Comparison of ENCODE assay signal across 8 cellular contexts in genomic region chr3:196207833-196208607, GRCh38. TPM values are rescaled to one million over a fixed set of nuclear protein-coding genes. Genes with fewer than 3 reads are reported as not detected.
DNase-seq lines count a peak whose midpoint lies in the region; ATAC-seq and TF ChIP-seq lines count a peak whose summit lies in the region.

No MANE protein-coding gene starts in this region.

- H3K79me2 ChIP-seq in Karpas-422 (ENCODE audit: low read length): no peaks in the 10 kb centered on the region

- H4K20me1 ChIP-seq in Karpas-422 (ENCODE audit: insufficient read depth, low read depth, low read length): no peaks in the 10 kb centered on the region

- no peaks in the 10 kb centered on the region for H3K9me2 ChIP-seq in Karpas-422 (replicated peaks; ENCODE audit: insufficient read depth, low read length)

- ATAC-seq in upper lobe of right lung: peak; percentile 89
- no peak for ATAC-seq in HG03159 (IDR thresholded peaks at IDR 0.05; ENCODE audit: unreplicated experiment)

- H3K4me1 ChIP-seq in Karpas-422 (ENCODE audit: low read length): no peaks in the 10 kb centered on the region
- H3K4me1 ChIP-seq in endodermal cell (ENCODE audit: control insufficient read depth, insufficient read depth, low read length): no peaks in the 10 kb centered on the region
- H3K4me1 ChIP-seq in upper lobe of right lung: peaks cover 2% of the 10 kb centered on the region

- no peak overlapping the region for H2AFZ ChIP-seq in Karpas-422 (ENCODE audit: low read length)

- POLR2A ChIA-PET in activated CD4-positive, alpha-beta memory T cell treated with anti-CD3 and anti-CD28 coated beads for 36 hours (lab: Charles Lee): interaction anchor here (0.5 kb wide), 1 partner anchor 156 kb away, joined by 3 read pairs; no protein-coding TSS in a partner anchor

- DNase-seq in AG10803 (ENCODE audit: low read depth) (no peak), Karpas-422 (peak; percentile 57), endodermal cell (peak; percentile 97), nephron progenitor cell (peak; percentile 64), upper lobe of right lung (peak; percentile 90), RKO (ENCODE audit: low spot score) (no peak)
- peak; percentile 90 for DNase-seq in activated CD4-positive, alpha-beta memory T cell treated with anti-CD3 and anti-CD28 coated beads for 36 hours

- H3K9me3 Mint-ChIP-seq in activated CD4-positive, alpha-beta memory T cell treated with anti-CD3 and anti-CD28 coated beads for 36 hours: no peaks in the 10 kb centered on the region
- H3K9me3 Mint-ChIP-seq in endodermal cell: no peaks in the 10 kb centered on the region
- H3K9me3 Mint-ChIP-seq in nephron progenitor cell: peaks cover 23% of the 10 kb centered on the region

- intact Hi-C loops in activated CD4-positive, alpha-beta memory T cell treated with anti-CD3 and anti-CD28 coated beads for 36 hours (cut with micrococcal nuclease): loop anchor here (1.0 kb wide), 1 partner anchor 11 kb away; no protein-coding TSS in a partner anchor
- intact Hi-C loops in upper lobe of right lung (cut with DNase I): no loop called here

- H3K4me3 ChIP-seq in AG10803 (ENCODE audit: low read length) (peak overlapping the region; percentile 48), Karpas-422 (ENCODE audit: low read length) (no peak overlapping the region), endodermal cell (ENCODE audit: low read length) (peak overlapping the region; percentile 74), upper lobe of right lung (peak overlapping the region; percentile 45)

- no peaks in the 10 kb centered on the region for H3K27me3 ChIP-seq in Karpas-422 (ENCODE audit: low read length)
- H3K27me3 ChIP-seq in endodermal cell (ENCODE audit: control insufficient read depth, insufficient read depth, low read length, poor library complexity, severe bottlenecking): peaks cover 6% of the 10 kb centered on the region
- no peaks in the 10 kb centered on the region for H3K27me3 ChIP-seq in upper lobe of right lung

- CTCF ChIA-PET in activated CD4-positive, alpha-beta memory T cell treated with anti-CD3 and anti-CD28 coated beads for 36 hours (lab: Charles Lee): no interaction called here

- H3K36me3 Mint-ChIP-seq in activated CD4-positive, alpha-beta memory T cell treated with anti-CD3 and anti-CD28 coated beads for 36 hours: no peaks in the 10 kb centered on the region
- H3K36me3 Mint-ChIP-seq in endodermal cell (ENCODE audit: low read depth) (no peaks in the 10 kb centered on the region), nephron progenitor cell (ENCODE audit: low read depth) (peaks cover 5% of the 10 kb centered on the region)

- H3K27ac Mint-ChIP-seq in activated CD4-positive, alpha-beta memory T cell treated with anti-CD3 and anti-CD28 coated beads for 36 hours: peak overlapping the region; percentile 33
- H3K27ac Mint-ChIP-seq in endodermal cell (no peak overlapping the region), nephron progenitor cell (no peak overlapping the region)

- peak overlapping the region; percentile 76 for H3K4me3 Mint-ChIP-seq in activated CD4-positive, alpha-beta memory T cell treated with anti-CD3 and anti-CD28 coated beads for 36 hours
- H3K4me3 Mint-ChIP-seq in endodermal cell (peak overlapping the region; percentile 55), nephron progenitor cell (peak overlapping the region; percentile 67)

- H3K9me3 ChIP-seq in Karpas-422 (ENCODE audit: low read length) (no peaks in the 10 kb centered on the region), endodermal cell (ENCODE audit: control insufficient read depth, low read length) (no peaks in the 10 kb centered on the region), upper lobe of right lung (no peaks in the 10 kb centered on the region)

- H3K9ac ChIP-seq in Karpas-422 (ENCODE audit: low read length): no peak overlapping the region
- H3K9ac ChIP-seq in endodermal cell (ENCODE audit: extremely low read depth, low read length, poor library complexity, severe bottlenecking): no peak overlapping the region

- H3K36me3 ChIP-seq in Karpas-422 (ENCODE audit: insufficient read depth, low read length) (no peaks in the 10 kb centered on the region), endodermal cell (ENCODE audit: control insufficient read depth, insufficient read depth, low read length) (no peaks in the 10 kb centered on the region), upper lobe of right lung (no peaks in the 10 kb centered on the region)

- H3K27ac ChIP-seq in Karpas-422 (ENCODE audit: low read length): no peak overlapping the region
- no peak overlapping the region for H3K27ac ChIP-seq in endodermal cell (ENCODE audit: low read depth, low read length)
- H3K27ac ChIP-seq in upper lobe of right lung: no peak overlapping the region

- WGBS in endodermal cell (ENCODE audit: insufficient coverage in 1 of 2, insufficient read length in 1 of 2), 2 experiments: 44 to 70% methylated on average over 22 to 49 of the region's 49 CpGs

- H3K4me1 Mint-ChIP-seq in activated CD4-positive, alpha-beta memory T cell treated with anti-CD3 and anti-CD28 coated beads for 36 hours (ENCODE audit: low read depth): peaks cover 9% of the 10 kb centered on the region
- H3K4me1 Mint-ChIP-seq in endodermal cell (no peaks in the 10 kb centered on the region), nephron progenitor cell (peaks cover 28% of the 10 kb centered on the region)

- no peaks in the 10 kb centered on the region for H3K27me3 Mint-ChIP-seq in activated CD4-positive, alpha-beta memory T cell treated with anti-CD3 and anti-CD28 coated beads for 36 hours
- H3K27me3 Mint-ChIP-seq in endodermal cell (ENCODE audit: insufficient read depth): peaks cover 32% of the 10 kb centered on the region
- peaks cover 48% of the 10 kb centered on the region for H3K27me3 Mint-ChIP-seq in nephron progenitor cell (ENCODE audit: low read depth, poor library complexity)

- TF ChIP-seq CTCF in AG10803 (conservative IDR thresholded peaks at IDR 0.05; ENCODE audit: low read length) (no peak), endodermal cell (conservative IDR thresholded peaks at IDR 0.05) (no peak), nephron progenitor cell (IDR thresholded peaks at IDR 0.05) (no peak), upper lobe of right lung (IDR thresholded peaks at IDR 0.05) (no peak)

- no peak overlapping the region for H3K4me2 ChIP-seq in Karpas-422 (ENCODE audit: low read depth, low read length, poor library complexity, severe bottlenecking)

RNA-seq across cellular contexts. Expression of gene ZDHHC19, which starts 3.2 kb away (rescaled TPM):
- total RNA-seq in Karpas-422 (2014; rRNA removed; shearing (Covaris generic); ENCODE audit: low replicate concordance): not detected in 2 replicates
- total RNA-seq in activated CD4-positive, alpha-beta memory T cell treated with anti-CD3 and anti-CD28 coated beads for 36 hours: under 1 TPM in 1 of 2 experiments, not detected in 1; 0.36 TPM
- total RNA-seq in endodermal cell (under 1 TPM in 1 of 2 donors, not detected in 1; 0.86 TPM), upper lobe of right lung (not detected)
- 1.1 TPM for polyA plus RNA-seq in endodermal cell (2013, experiment 1 of 2)
- 0.58 TPM for polyA plus RNA-seq in endodermal cell (2013, experiment 2 of 2)

RNA-seq across cellular contexts. Expression of gene SLC51A, which starts 8.3 kb away (rescaled TPM):
- not detected in 2 replicates for total RNA-seq in Karpas-422 (2014; rRNA removed; shearing (Covaris generic); ENCODE audit: low replicate concordance)
- not detected for total RNA-seq in activated CD4-positive, alpha-beta memory T cell treated with anti-CD3 and anti-CD28 coated beads for 36 hours
- total RNA-seq in endodermal cell: 1 to 10 TPM; 1.9 to 2.0 TPM
- 1.4 TPM for polyA plus RNA-seq in endodermal cell (2013, experiment 1 of 2)
- polyA plus RNA-seq in endodermal cell (2013, experiment 2 of 2): not detected
- total RNA-seq in upper lobe of right lung: not detected

Comparison
In these comparisons a context has a peak if more than half of its experiments do, and no peak if none do; other contexts are left out.
1. DNase-seq: peak in Karpas-422 (single experiment), activated CD4-positive, alpha-beta memory T cell treated with anti-CD3 and anti-CD28 coated beads for 36 hours (single experiment), endodermal cell (single experiment), nephron progenitor cell (single experiment) and upper lobe of right lung (single experiment); none in AG10803 (single experiment) and RKO (single experiment).
2. Peak in every context shown above with its lines, with median percentiles within 50 percentile points of each other: H3K4me3 Mint-ChIP-seq.